In genomic region chrX:72009731-72010130, GRCh38 we compare ENCODE assay signal across 17 cellular contexts.
DNase-seq lines count a peak whose midpoint lies in the region; ATAC-seq and TF ChIP-seq lines count a peak whose summit lies in the region.
"Had no signal": no experiment of that assay in that cellular context is flagged by ENCODE, and none has a peak within 500 bp of the region (broad histone marks: within the 10 kb centered on the region; RNA-seq: fewer than 3 reads in every experiment).

No MANE protein-coding gene starts in this region.

- H3K4me1 Mint-ChIP-seq in H9 = peaks cover 2 to 4% of the 10 kb centered on the region in 2 experiments; a peak in 2 of 4 replicates
- no peaks in the 10 kb centered on the region for H3K4me1 Mint-ChIP-seq in activated T-helper 17 cell treated with anti-CD3 and anti-CD28 coated beads, Interleukin-2, amount 50 U/mL, for 72 hours
- peaks cover 4% of the 10 kb centered on the region for H3K4me1 Mint-ChIP-seq in endothelial cell (ENCODE audit: unreplicated experiment)
- no peaks in the 10 kb centered on the region for H3K4me1 Mint-ChIP-seq in stimulated activated effector memory CD8-positive, alpha-beta T cell treated with anti-CD3 and anti-CD28 coated beads, Interleukin-12 subunit alpha, Interleukin-12 subunit beta, amount 100 ng/mL, for 72 hours
- H3K4me1 Mint-ChIP-seq: B cell, IgD-negative memory B cell had no signal

- no peak overlapping the region for H3K9ac ChIP-seq in H9 (ENCODE audit: extremely low read depth, insufficient read length, low read length)
- H3K9ac ChIP-seq: BLaER1 treated with 17β-estradiol and CSF1 and Interleukin-3, amounts not matched to agents 10 nM and 100 nM had no signal

- no peak overlapping the region for H2BK120ac ChIP-seq in H9 (ENCODE audit: low read depth, low read length, poor library complexity, severe bottlenecking)

- H3K79me2 ChIP-seq in H9 (ENCODE audit: insufficient read depth, low read length) = no peaks in the 10 kb centered on the region; the same call in 1 of the 2 replicates

- intact Hi-C loops in prostate gland (cut with DNase I) = loop anchor here (10.0 kb wide), 1 partner anchor 535 kb away; no protein-coding TSS in a partner anchor

- H3K18ac ChIP-seq in H9 (ENCODE audit: insufficient read length, low read depth, low read length) = no peak overlapping the region

- H3K79me1 ChIP-seq in H9 (ENCODE audit: insufficient read depth, low read depth, low read length, poor library complexity, severe bottlenecking) = no peaks in the 10 kb centered on the region

- H3K4me1 ChIP-seq in H9 (ENCODE audit: insufficient read depth, low read length) (no peaks in the 10 kb centered on the region), prostate gland (replicated peaks) (no peaks in the 10 kb centered on the region)
- H3K4me1 ChIP-seq: BLaER1 treated with 17β-estradiol and CSF1 and Interleukin-3, amounts not matched to agents 10 nM and 100 nM had no signal

- H3T11ph ChIP-seq in H9 (ENCODE audit: low read length) = no peak overlapping the region

- H2BK20ac ChIP-seq in H9 (ENCODE audit: low read depth, low read length, poor library complexity, severe bottlenecking) = no peak overlapping the region

- no peak overlapping the region for H3K23ac ChIP-seq in H9 (ENCODE audit: insufficient read length, low read depth, low read length)

- H3K27ac ChIP-seq in H9 (ENCODE audit: insufficient read length, low read depth, low read length) (no peak overlapping the region), prostate gland (no peak overlapping the region)
- H3K27ac ChIP-seq: BLaER1 treated with 17β-estradiol and CSF1 and Interleukin-3, amounts not matched to agents 10 nM and 100 nM had no signal

- H2BK12ac ChIP-seq in H9 (ENCODE audit: insufficient read length, low read depth, low read length) = no peak overlapping the region

- no peak overlapping the region for H2AK5ac ChIP-seq in H9 (ENCODE audit: insufficient read length, low read length)

- peaks cover 61% of the 10 kb centered on the region for H3K9me3 ChIP-seq in H9 (ENCODE audit: control insufficient read depth, low read depth, low read length)
- no peaks in the 10 kb centered on the region for H3K9me3 ChIP-seq in prostate gland
- H3K9me3 ChIP-seq: BLaER1 treated with 17β-estradiol and CSF1 and Interleukin-3, amounts not matched to agents 10 nM and 100 nM had no signal

- H2BK15ac ChIP-seq in H9 (ENCODE audit: low read depth, low read length) = no peak overlapping the region

- H3K27ac Mint-ChIP-seq in H9 = no peak overlapping the region
- H3K27ac Mint-ChIP-seq in activated T-helper 17 cell treated with anti-CD3 and anti-CD28 coated beads, Interleukin-2, amount 50 U/mL, for 72 hours = no peak overlapping the region
- H3K27ac Mint-ChIP-seq in endothelial cell (ENCODE audit: unreplicated experiment) = no peak overlapping the region
- H3K27ac Mint-ChIP-seq in stimulated activated effector memory CD8-positive, alpha-beta T cell treated with anti-CD3 and anti-CD28 coated beads, Interleukin-12 subunit alpha, Interleukin-12 subunit beta, amount 100 ng/mL, for 72 hours = no peak overlapping the region
- H3K27ac Mint-ChIP-seq: B cell; CD8-positive, alpha-beta T cell; HFFc6; IgD-negative memory B cell had no signal

- H4K8ac ChIP-seq in H9 (replicated peaks; ENCODE audit: insufficient read length, low read depth, low read length) = no peak overlapping the region

- no peaks in the 10 kb centered on the region for H3K36me3 ChIP-seq in prostate gland
- H3K36me3 ChIP-seq: BLaER1 treated with 17β-estradiol and CSF1 and Interleukin-3, amounts not matched to agents 10 nM and 100 nM had no signal

- H4K5ac ChIP-seq in H9 (ENCODE audit: insufficient read length, low read depth, low read length) = no peak overlapping the region

- H2AFZ ChIP-seq in H9 (ENCODE audit: low read length) = no peak overlapping the region

- H2BK5ac ChIP-seq in H9 (ENCODE audit: insufficient read length, low read length) = no peak overlapping the region

- H3K36me3 Mint-ChIP-seq in H9 (ENCODE audit: insufficient read depth in 1 of 3, low read depth in 3 of 3) (peaks cover 25 to 38% (median 31%) of the 10 kb centered on the region in 3 experiments), endothelial cell (ENCODE audit: low read depth, unreplicated experiment) (peaks cover 3% of the 10 kb centered on the region)
- H3K36me3 Mint-ChIP-seq in activated T-helper 17 cell treated with anti-CD3 and anti-CD28 coated beads, Interleukin-2, amount 50 U/mL, for 72 hours (ENCODE audit: low read depth) = no peaks in the 10 kb centered on the region
- no peaks in the 10 kb centered on the region for H3K36me3 Mint-ChIP-seq in stimulated activated effector memory CD8-positive, alpha-beta T cell treated with anti-CD3 and anti-CD28 coated beads, Interleukin-12 subunit alpha, Interleukin-12 subunit beta, amount 100 ng/mL, for 72 hours
- H3K36me3 Mint-ChIP-seq: CD8-positive, alpha-beta T cell; IgD-negative memory B cell had no signal

- H3K4me2 ChIP-seq in H9 (ENCODE audit: insufficient read depth, insufficient read length, low read length) = no peak overlapping the region
- H3K4me2 ChIP-seq: BLaER1 treated with 17β-estradiol and CSF1 and Interleukin-3, amounts not matched to agents 10 nM and 100 nM had no signal

- H3K9me3 Mint-ChIP-seq in H9 (peaks cover 59 to 75% of the 10 kb centered on the region in 2 experiments), endothelial cell (ENCODE audit: unreplicated experiment) (no peaks in the 10 kb centered on the region)
- no peaks in the 10 kb centered on the region for H3K9me3 Mint-ChIP-seq in activated T-helper 17 cell treated with anti-CD3 and anti-CD28 coated beads, Interleukin-2, amount 50 U/mL, for 72 hours
- H3K9me3 Mint-ChIP-seq in stimulated activated effector memory CD8-positive, alpha-beta T cell treated with anti-CD3 and anti-CD28 coated beads, Interleukin-12 subunit alpha, Interleukin-12 subunit beta, amount 100 ng/mL, for 72 hours = no peaks in the 10 kb centered on the region
- H3K9me3 Mint-ChIP-seq: CD8-positive, alpha-beta T cell; HFFc6; IgD-negative memory B cell had no signal

- H3K4me3 ChIP-seq in prostate gland = no peak overlapping the region
- H3K4me3 ChIP-seq: BLaER1 treated with 17β-estradiol and CSF1 and Interleukin-3, amounts not matched to agents 10 nM and 100 nM had no signal

- H3K27me3 ChIP-seq in H9 (ENCODE audit: insufficient read depth, low read length) (no peaks in the 10 kb centered on the region), prostate gland (replicated peaks; ENCODE audit: insufficient read depth) (no peaks in the 10 kb centered on the region)

- peak; percentile 52 for ATAC-seq in activated T-helper 17 cell treated with anti-CD3 and anti-CD28 coated beads, Interleukin-2, amount 50 U/mL, for 72 hours (replicated peaks)
- ATAC-seq in stimulated activated effector memory CD8-positive, alpha-beta T cell treated with anti-CD3 and anti-CD28 coated beads, Interleukin-12 subunit alpha, Interleukin-12 subunit beta, amount 100 ng/mL, for 72 hours = peak; percentile 70
- ATAC-seq: CD8-positive, alpha-beta T cell; HepG2 had no signal

- TF ChIP-seq POLR2A in prostate gland (IDR thresholded peaks at IDR 0.05) = no peak

- H3K14ac ChIP-seq in H9 (ENCODE audit: insufficient read depth, low read length) = no peak overlapping the region

- no peaks in the 10 kb centered on the region for H3K23me2 ChIP-seq in H9 (ENCODE audit: insufficient read length, low read depth, low read length, poor library complexity, severe bottlenecking)

- H3K27me3 Mint-ChIP-seq in H9 (ENCODE audit: low read depth) (no peaks in the 10 kb centered on the region; the same call in 1 of the 2 replicates), endothelial cell (ENCODE audit: unreplicated experiment) (no peaks in the 10 kb centered on the region)
- H3K27me3 Mint-ChIP-seq in activated T-helper 17 cell treated with anti-CD3 and anti-CD28 coated beads, Interleukin-2, amount 50 U/mL, for 72 hours = no peaks in the 10 kb centered on the region

- H3K4me3 Mint-ChIP-seq in H9 (no peak overlapping the region), endothelial cell (ENCODE audit: unreplicated experiment) (peak overlapping the region; percentile 48)
- no peak overlapping the region for H3K4me3 Mint-ChIP-seq in activated T-helper 17 cell treated with anti-CD3 and anti-CD28 coated beads, Interleukin-2, amount 50 U/mL, for 72 hours
- no peak overlapping the region for H3K4me3 Mint-ChIP-seq in stimulated activated effector memory CD8-positive, alpha-beta T cell treated with anti-CD3 and anti-CD28 coated beads, Interleukin-12 subunit alpha, Interleukin-12 subunit beta, amount 100 ng/mL, for 72 hours
- H3K4me3 Mint-ChIP-seq: B cell; CD8-positive, alpha-beta T cell; HFFc6; IgD-negative memory B cell had no signal

- no peak overlapping the region for H3K56ac ChIP-seq in H9 (ENCODE audit: insufficient read length, low read depth, low read length)

- DNase-seq in H9 (peak; percentile 3), endothelial cell (ENCODE audit: low spot score) (no peak), anterior cingulate cortex (lab: John Stamatoyannopoulos, UW) (no peak), prostate gland (ENCODE audit: low spot score) (no peak)
- no peak for DNase-seq in stimulated activated effector memory CD8-positive, alpha-beta T cell treated with anti-CD3 and anti-CD28 coated beads, Interleukin-12 subunit alpha, Interleukin-12 subunit beta, amount 100 ng/mL, for 72 hours (ENCODE audit: low spot score in 2 of 2)
- no peak for DNase-seq in activated CD4-positive, alpha-beta T cell treated with anti-CD3 and anti-CD28 coated beads, Interleukin-2, amount 50 U/mL, for 1 hour
- DNase-seq: Calu3, DMS79 treated with DMSO at 0.1 percent for 48 hours, GF-D8, HCEC 1CT, HFFc6 had no signal

- no CpG with 5 or more reads among the region's 2 CpGs for WGBS in H9 (ENCODE audit: extremely low coverage, insufficient read length, low lambda C conversion rate)
- 100% methylated on average over 2 of the region's 2 CpGs for WGBS in prostate gland

- H3K4ac ChIP-seq in H9 (ENCODE audit: low read depth, low read length) = no peak overlapping the region

- H4K20me1 ChIP-seq in H9 (ENCODE audit: control insufficient read depth, insufficient read depth, insufficient read length) = no peaks in the 10 kb centered on the region
- H4K20me1 ChIP-seq: BLaER1 treated with 17β-estradiol and CSF1 and Interleukin-3, amounts not matched to agents 10 nM and 100 nM had no signal

- H4K91ac ChIP-seq in H9 (ENCODE audit: insufficient read length, low read depth, low read length) = no peak overlapping the region

- TF ChIP-seq CTCF in H9 (conservative IDR thresholded peaks at IDR 0.05) = no peak
- TF ChIP-seq CTCF in endothelial cell (IDR thresholded peaks at IDR 0.05; ENCODE audit: unreplicated experiment) = no peak
- TF ChIP-seq CTCF in prostate gland (IDR thresholded peaks at IDR 0.05) = no peak
